In the genomic region with DNA sequence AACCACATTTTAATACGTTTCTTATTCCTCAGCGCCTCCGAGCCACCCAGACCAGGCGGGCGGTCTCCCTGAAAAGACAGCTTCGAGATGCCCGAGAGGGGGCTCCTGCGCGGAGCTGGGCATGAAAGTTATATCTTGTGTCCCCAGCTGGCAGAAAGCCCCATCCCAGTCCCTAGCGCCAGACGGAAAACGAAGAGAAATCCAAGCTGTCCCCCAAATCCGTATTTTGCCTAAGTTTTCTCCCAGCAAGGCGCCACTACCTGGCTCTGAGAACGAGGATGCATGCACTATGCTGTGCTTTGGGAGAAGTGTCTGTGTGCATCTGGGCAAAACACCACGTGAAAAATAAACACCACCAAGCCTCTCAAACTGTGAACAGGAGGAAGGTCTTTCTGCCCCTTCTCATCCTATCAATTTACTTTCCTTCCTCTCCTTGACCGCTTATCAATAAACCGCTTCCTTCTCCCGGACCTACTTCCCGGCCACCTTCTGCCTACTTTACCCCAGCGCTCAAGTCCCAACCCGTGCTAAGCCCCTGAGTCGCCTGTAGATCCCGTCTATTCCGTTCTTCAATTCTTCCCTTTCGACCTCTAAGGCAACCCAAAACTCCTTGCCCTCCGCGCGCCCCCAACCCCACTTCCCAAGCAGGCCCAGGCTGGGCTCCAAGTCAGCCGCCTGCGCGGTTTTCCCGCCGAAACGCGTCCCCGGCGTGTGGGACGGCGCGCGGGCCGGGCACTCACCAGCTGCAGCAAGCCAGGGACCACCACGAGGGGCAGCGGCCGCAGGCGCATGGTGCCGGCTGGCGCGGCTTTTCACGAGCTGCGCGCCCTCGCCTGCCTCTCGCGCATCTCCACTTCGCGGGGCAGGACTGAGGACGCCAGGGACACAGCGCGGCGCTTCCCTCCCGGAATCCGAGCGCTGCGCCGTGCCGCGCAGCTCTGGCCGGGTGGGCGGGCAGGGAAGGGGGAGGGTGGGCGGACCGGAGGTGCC, we compare ENCODE assay signal across 8 cellular contexts. TPM values are rescaled to one million over a fixed set of nuclear protein-coding genes. Genes with fewer than 3 reads are reported as not detected.
DNase-seq lines count a peak whose midpoint lies in the region; ATAC-seq and TF ChIP-seq lines count a peak whose summit lies in the region.
"Had no signal": no experiment of that assay in that cellular context is flagged by ENCODE, and none has a peak within 500 bp of the region (broad histone marks: within the 10 kb centered on the region; RNA-seq: fewer than 3 reads in every experiment).

A gene (minus strand): TSS at position 940 of the 990 bp plus-strand sequence. CDS start 149 bp downstream, at position 791.

- H3K36me3 ChIP-seq in HEK293 (ENCODE audit: control insufficient read depth in 2 of 2, insufficient read depth in 1 of 2, low read length in 2 of 2) (no peaks in the 10 kb centered on the region), gastroesophageal sphincter (no peaks in the 10 kb centered on the region)

- H3K27me3 Mint-ChIP-seq in activated naive CD8-positive, alpha-beta T cell treated with anti-CD3 and anti-CD28 coated beads, Interleukin-2, amount 50 U/mL, for 24 hours, result peaks cover 47% of the 10 kb centered on the region
- peaks cover 51% of the 10 kb centered on the region for H3K27me3 Mint-ChIP-seq in activated CD8-positive, alpha-beta memory T cell treated with anti-CD3 and anti-CD28 coated beads, Interleukin-2, amount 10 ng/mL, durations not matched to agents 7 days and 5 days

- H3K27ac Mint-ChIP-seq in activated naive CD8-positive, alpha-beta T cell treated with anti-CD3 and anti-CD28 coated beads, Interleukin-2, amount 50 U/mL, for 24 hours, result no peak within 1 kb of the TSS
- no peak within 1 kb of the TSS for H3K27ac Mint-ChIP-seq in activated CD8-positive, alpha-beta memory T cell treated with anti-CD3 and anti-CD28 coated beads, Interleukin-2, amount 10 ng/mL, durations not matched to agents 7 days and 5 days
- H3K27ac Mint-ChIP-seq: activated T-helper 17 cell treated with anti-CD3 and anti-CD28 coated beads, Interleukin-2, amount 50 U/mL, for 72 hours had no signal

- H3K9me3 ChIP-seq in HEK293 (ENCODE audit: control insufficient read depth, insufficient read depth, low read depth, low read length) (no peaks in the 10 kb centered on the region), gastroesophageal sphincter (no peaks in the 10 kb centered on the region)

- no peak within 1 kb of the TSS for H3K4me3 Mint-ChIP-seq in activated naive CD8-positive, alpha-beta T cell treated with anti-CD3 and anti-CD28 coated beads, Interleukin-2, amount 50 U/mL, for 24 hours
- no peak within 1 kb of the TSS for H3K4me3 Mint-ChIP-seq in activated CD8-positive, alpha-beta memory T cell treated with anti-CD3 and anti-CD28 coated beads, Interleukin-2, amount 10 ng/mL, durations not matched to agents 7 days and 5 days
- H3K4me3 Mint-ChIP-seq: activated T-helper 17 cell treated with anti-CD3 and anti-CD28 coated beads, Interleukin-2, amount 50 U/mL, for 72 hours had no signal

- H3K27me3 ChIP-seq in gastroesophageal sphincter, result peaks cover 73% of the 10 kb centered on the region

- POLR2A ChIA-PET in HEK293 (lab: Yijun Ruan, JAX), result no interaction called here

- no peak for TF ChIP-seq EP300 in gastroesophageal sphincter (IDR thresholded peaks at IDR 0.05)

- H3K4me3 ChIP-seq in HEK293 (ENCODE audit: low read depth, low read length), result peak within 1 kb of the TSS; percentile 57
- H3K4me3 ChIP-seq in skin epidermis, result peak within 1 kb of the TSS in 4 of 7 experiments; percentile 3 to 29 (median 26)
- peak within 1 kb of the TSS in 1 of 2 donors; percentile 37 for H3K4me3 ChIP-seq in gastroesophageal sphincter

- TF ChIP-seq CTCF in HEK293 (tag by site-specific recombination; IDR thresholded peaks at IDR 0.05), result peak; percentile 56
- no peak for TF ChIP-seq CTCF in gastroesophageal sphincter (IDR thresholded peaks at IDR 0.05)

- H3K4me1 ChIP-seq in HEK293 (ENCODE audit: control insufficient read depth, insufficient read depth, low read length) (peaks cover 3% of the 10 kb centered on the region), gastroesophageal sphincter (peaks cover 0 to 22% (median 6%) of the 10 kb centered on the region in 3 donors)

- no peaks in the 10 kb centered on the region for H3K36me3 Mint-ChIP-seq in activated naive CD8-positive, alpha-beta T cell treated with anti-CD3 and anti-CD28 coated beads, Interleukin-2, amount 50 U/mL, for 24 hours (ENCODE audit: low read depth)
- peaks cover 4% of the 10 kb centered on the region for H3K36me3 Mint-ChIP-seq in activated CD8-positive, alpha-beta memory T cell treated with anti-CD3 and anti-CD28 coated beads, Interleukin-2, amount 10 ng/mL, durations not matched to agents 7 days and 5 days

- peaks cover 2% of the 10 kb centered on the region for H3K4me1 Mint-ChIP-seq in activated naive CD8-positive, alpha-beta T cell treated with anti-CD3 and anti-CD28 coated beads, Interleukin-2, amount 50 U/mL, for 24 hours
- H3K4me1 Mint-ChIP-seq in activated CD8-positive, alpha-beta memory T cell treated with anti-CD3 and anti-CD28 coated beads, Interleukin-2, amount 10 ng/mL, durations not matched to agents 7 days and 5 days, result peaks cover 2% of the 10 kb centered on the region

- no peak for TF ChIP-seq POLR2A in gastroesophageal sphincter (IDR thresholded peaks at IDR 0.05)

- CTCF ChIA-PET in HEK293 (lab: Yijun Ruan, JAX), result interaction anchor here (1.6 kb wide), 1 partner anchor 150 kb away, joined by 3 read pairs; no protein-coding TSS in a partner anchor
- CTCF ChIA-PET in activated CD8-positive, alpha-beta memory T cell treated with anti-CD3 and anti-CD28 coated beads, Interleukin-2, amount 10 ng/mL, durations not matched to agents 7 days and 5 days (lab: Charles Lee), result no interaction called here

- 1 to 4% methylated on average over 9 to 26 of the region's 73 CpGs for WGBS in gastroesophageal sphincter (ENCODE audit: low coverage in 1 of 2), 2 donors

- no peak for DNase-seq in activated naive CD8-positive, alpha-beta T cell treated with anti-CD3 and anti-CD28 coated beads, Interleukin-2, amount 50 U/mL, for 24 hours
- DNase-seq in iPS-NIHi11 (ENCODE audit: low spot score) (peak; percentile 30), globus pallidus (ENCODE audit: low spot score) (no peak)
- no peak for DNase-seq in activated CD8-positive, alpha-beta memory T cell treated with anti-CD3 and anti-CD28 coated beads, Interleukin-2, amount 10 ng/mL, durations not matched to agents 7 days and 5 days

- peak; percentile 15 for ATAC-seq in activated naive CD8-positive, alpha-beta T cell treated with anti-CD3 and anti-CD28 coated beads, Interleukin-2, amount 50 U/mL, for 24 hours
- ATAC-seq in gastroesophageal sphincter, result no peak
- ATAC-seq in activated CD8-positive, alpha-beta memory T cell treated with anti-CD3 and anti-CD28 coated beads, Interleukin-2, amount 10 ng/mL, durations not matched to agents 7 days and 5 days, result no peak
- ATAC-seq: activated T-helper 17 cell treated with anti-CD3 and anti-CD28 coated beads, Interleukin-2, amount 50 U/mL, for 72 hours had no signal

- H3K27ac ChIP-seq in HEK293 (ENCODE audit: extremely low read depth, low read depth, low read length) (peak within 1 kb of the TSS; percentile 51; the same call in 1 of the 2 replicates), skin epidermis (no peak within 1 kb of the TSS), gastroesophageal sphincter (no peak within 1 kb of the TSS)

- no peaks in the 10 kb centered on the region for H3K9me3 Mint-ChIP-seq in activated naive CD8-positive, alpha-beta T cell treated with anti-CD3 and anti-CD28 coated beads, Interleukin-2, amount 50 U/mL, for 24 hours
- H3K9me3 Mint-ChIP-seq in activated CD8-positive, alpha-beta memory T cell treated with anti-CD3 and anti-CD28 coated beads, Interleukin-2, amount 10 ng/mL, durations not matched to agents 7 days and 5 days (ENCODE audit: low read depth), result no peaks in the 10 kb centered on the region
- H3K9me3 Mint-ChIP-seq: activated T-helper 17 cell treated with anti-CD3 and anti-CD28 coated beads, Interleukin-2, amount 50 U/mL, for 72 hours had no signal

TF ChIP-seq in HEK293, 187 proteins besides CTCF, POLR2A, EP300 and RAD21 (continues in another document):
- TF ChIP-seq ZBTB48 (tag by site-specific recombination; IDR thresholded peaks at IDR 0.05) (0 out of 2 replicates have a peak, but pooled peaks have one; percentile 35), ZNF335 (tag by site-specific recombination; conservative IDR thresholded peaks at IDR 0.05) (peak; percentile 93), ZNF10 (tag by site-specific recombination; IDR thresholded peaks at IDR 0.05) (peak; percentile 57; the same call in 1 of the 2 replicates), ZNF473 (tag by site-specific recombination; IDR thresholded peaks at IDR 0.05) (no peak), ZNF623 (tag by site-specific recombination; IDR thresholded peaks at IDR 0.05) (no peak), ZBTB20 (tag by site-specific recombination; IDR thresholded peaks at IDR 0.05) (0 out of 2 replicates have a peak, but pooled peaks have one; percentile 20), ZNF16 (tag by site-specific recombination; IDR thresholded peaks at IDR 0.05; ENCODE audit: low read depth) (no peak), ZNF501 (tag by site-specific recombination; IDR thresholded peaks at IDR 0.05) (0 out of 2 replicates have a peak, but pooled peaks have one; percentile 40), ZFP37 (tag by site-specific recombination; IDR thresholded peaks at IDR 0.05) (0 out of 2 replicates have a peak, but pooled peaks have one; percentile 27), ZNF701 (tag by site-specific recombination; IDR thresholded peaks at IDR 0.05) (no peak), ZNF350 (tag by site-specific recombination; IDR thresholded peaks at IDR 0.05) (no peak)
- TF ChIP-seq, protein P1, sequence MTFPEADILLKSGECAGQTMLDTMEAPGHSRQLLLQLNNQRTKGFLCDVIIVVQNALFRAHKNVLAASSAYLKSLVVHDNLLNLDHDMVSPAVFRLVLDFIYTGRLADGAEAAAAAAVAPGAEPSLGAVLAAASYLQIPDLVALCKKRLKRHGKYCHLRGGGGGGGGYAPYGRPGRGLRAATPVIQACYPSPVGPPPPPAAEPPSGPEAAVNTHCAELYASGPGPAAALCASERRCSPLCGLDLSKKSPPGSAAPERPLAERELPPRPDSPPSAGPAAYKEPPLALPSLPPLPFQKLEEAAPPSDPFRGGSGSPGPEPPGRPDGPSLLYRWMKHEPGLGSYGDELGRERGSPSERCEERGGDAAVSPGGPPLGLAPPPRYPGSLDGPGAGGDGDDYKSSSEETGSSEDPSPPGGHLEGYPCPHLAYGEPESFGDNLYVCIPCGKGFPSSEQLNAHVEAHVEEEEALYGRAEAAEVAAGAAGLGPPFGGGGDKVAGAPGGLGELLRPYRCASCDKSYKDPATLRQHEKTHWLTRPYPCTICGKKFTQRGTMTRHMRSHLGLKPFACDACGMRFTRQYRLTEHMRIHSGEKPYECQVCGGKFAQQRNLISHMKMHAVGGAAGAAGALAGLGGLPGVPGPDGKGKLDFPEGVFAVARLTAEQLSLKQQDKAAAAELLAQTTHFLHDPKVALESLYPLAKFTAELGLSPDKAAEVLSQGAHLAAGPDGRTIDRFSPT (tag by site-specific recombination; IDR thresholded peaks at IDR 0.05), result 0 out of 2 replicates have a peak, but pooled peaks have one; percentile 24

RNA-seq across cellular contexts. Expression of the gene that starts here (rescaled TPM):
- total RNA-seq in gastroesophageal sphincter, result not detected
- total RNA-seq in activated CD8-positive, alpha-beta memory T cell treated with anti-CD3 and anti-CD28 coated beads, Interleukin-2, amount 10 ng/mL, durations not matched to agents 7 days and 5 days, result not detected
- total RNA-seq: activated T-helper 17 cell treated with anti-CD3 and anti-CD28 coated beads, Interleukin-2, amount 50 U/mL, for 72 hours had no signal
